Comparison of ENCODE assay signal across 24 cellular contexts in the genomic region with DNA sequence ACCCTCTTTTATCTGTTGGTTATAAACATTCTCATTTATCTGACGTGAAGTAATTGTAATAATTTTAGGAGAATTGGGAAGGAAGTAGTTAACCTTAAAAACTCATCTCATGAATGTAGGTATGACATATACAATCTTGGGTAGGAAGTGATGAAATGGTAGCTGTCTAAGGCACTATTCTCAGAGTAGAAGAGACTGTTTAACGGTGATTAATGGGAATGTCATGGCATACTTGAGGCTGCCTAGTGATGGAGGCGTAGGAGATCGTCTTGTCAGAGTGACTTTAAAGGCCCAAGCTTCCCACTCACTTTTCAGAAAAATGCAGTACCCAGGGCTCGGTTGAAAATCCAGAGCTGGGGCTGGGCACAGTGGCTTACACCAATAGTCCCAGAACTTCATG.
"Had no signal": no experiment of that assay in that cellular context is flagged by ENCODE, and none has a peak within 500 bp of the region (broad histone marks: within the 10 kb centered on the region; RNA-seq: fewer than 3 reads in every experiment).

No MANE protein-coding gene starts in this region.

- H3K36me3 ChIP-seq: left ventricle myocardium inferior, neutrophil, tibial artery, uterus had no signal

- ATAC-seq: activated CD8-positive, alpha-beta T cell treated with anti-CD3 and anti-CD28 coated beads, Interleukin-2, amount 10 ng/mL, durations not matched to agents 7 days and 5 days; activated naive CD4-positive, alpha-beta T cell treated with anti-CD3 and anti-CD28 coated beads, Interleukin-2, amount 50 U/mL, for 72 hours; activated T-cell treated with anti-CD3 and anti-CD28 coated beads, Interleukin-2, amount 50 U/mL, for 72 hours; natural killer cell; WTC11 had no signal

- H3K27ac ChIP-seq: left ventricle myocardium inferior, neutrophil, tibial artery, uterus had no signal

- H3K27ac Mint-ChIP-seq: activated CD8-positive, alpha-beta T cell treated with anti-CD3 and anti-CD28 coated beads, Interleukin-2, amount 10 ng/mL, durations not matched to agents 7 days and 5 days; activated naive CD4-positive, alpha-beta T cell treated with anti-CD3 and anti-CD28 coated beads, Interleukin-2, amount 50 U/mL, for 72 hours; activated T-cell treated with anti-CD3 and anti-CD28 coated beads, Interleukin-2, amount 50 U/mL, for 72 hours; brain; dendritic cell treated with granulocyte-macrophage colony-stimulating factor and Interleukin-4, amounts not matched to agents 40 ng/mL and 50 ng/mL, for 4 days; natural killer cell; WTC11 had no signal

- H3K4me1 Mint-ChIP-seq: natural killer cell had no signal

- H3K4me3 ChIP-seq: left ventricle myocardium inferior, tibial artery, uterus had no signal

- H3K9me3 ChIP-seq: left ventricle myocardium inferior, neutrophil, tibial artery, uterus had no signal

- H3K27me3 Mint-ChIP-seq: brain; dendritic cell treated with granulocyte-macrophage colony-stimulating factor and Interleukin-4, amounts not matched to agents 40 ng/mL and 50 ng/mL, for 4 days had no signal

- H3K27me3 ChIP-seq: neutrophil, tibial artery, uterus had no signal

- H3K9me3 Mint-ChIP-seq: activated naive CD4-positive, alpha-beta T cell treated with anti-CD3 and anti-CD28 coated beads, Interleukin-2, amount 50 U/mL, for 72 hours; activated T-cell treated with anti-CD3 and anti-CD28 coated beads, Interleukin-2, amount 50 U/mL, for 72 hours; brain; dendritic cell treated with granulocyte-macrophage colony-stimulating factor and Interleukin-4, amounts not matched to agents 40 ng/mL and 50 ng/mL, for 4 days; natural killer cell; WTC11 had no signal

- H3K36me3 Mint-ChIP-seq: activated naive CD4-positive, alpha-beta T cell treated with anti-CD3 and anti-CD28 coated beads, Interleukin-2, amount 50 U/mL, for 72 hours; brain; natural killer cell; WTC11 had no signal

- DNase-seq: activated CD4-positive, alpha-beta T cell treated with anti-CD3 and anti-CD28 coated beads for 4 hours; activated CD8-positive, alpha-beta memory T cell treated with anti-CD3 and anti-CD28 coated beads, Interleukin-2, amount 50 U/mL, for 48 hours; activated CD8-positive, alpha-beta T cell treated with anti-CD3 and anti-CD28 coated beads, Interleukin-2, amount 10 ng/mL, durations not matched to agents 7 days and 5 days; activated gamma-delta T cell; activated T-cell treated with anti-CD3 and anti-CD28 coated beads, Interleukin-2, amount 50 U/mL, for 72 hours; amniotic stem cell; cerebellar nuclear complex; kidney; left ventricle myocardium inferior; mesenchymal stem cell; natural killer cell; posterior cingulate gyrus; retina; stimulated activated CD4-positive, alpha-beta T cell treated with anti-CD3 and anti-CD28 coated beads, Interleukin-15, amount 100 ng/mL, for 24 hours; stimulated activated CD4-positive, alpha-beta T cell treated with anti-CD3 and anti-CD28 coated beads, Interleukin-4, amount 100 ng/mL, for 1 hour; stimulated activated naive CD4-positive, alpha-beta T cell; T-helper 2 cell; tibial artery; uterus had no signal

- H3K4me3 Mint-ChIP-seq: activated CD8-positive, alpha-beta T cell treated with anti-CD3 and anti-CD28 coated beads, Interleukin-2, amount 10 ng/mL, durations not matched to agents 7 days and 5 days; activated T-cell treated with anti-CD3 and anti-CD28 coated beads, Interleukin-2, amount 50 U/mL, for 72 hours; brain; dendritic cell treated with granulocyte-macrophage colony-stimulating factor and Interleukin-4, amounts not matched to agents 40 ng/mL and 50 ng/mL, for 4 days; natural killer cell; WTC11 had no signal

- H3K4me1 ChIP-seq: left ventricle myocardium inferior, tibial artery, uterus had no signal

- FAIRE-seq: kidney had no signal
